ENCODE assay signal across 8 cellular contexts in genomic region chr15:40937762-40938529, GRCh38. TPM values are rescaled to one million over a fixed set of nuclear protein-coding genes. Genes with fewer than 3 reads are reported as not detected.
DNase-seq lines count a peak whose midpoint lies in the region; ATAC-seq and TF ChIP-seq lines count a peak whose summit lies in the region.

No MANE protein-coding gene starts in this region.

- BruUV-seq in Panc1 (replicated peaks; lab: Mats Ljungman, UMichigan) = no TSS peak

- peak overlapping the region in 1 of 5 donors; percentile 13 for H3K9ac ChIP-seq in subcutaneous abdominal adipose tissue (ENCODE audit: low read length in 5 of 5)

- POLR2A ChIA-PET in Panc1 (lab: Charles Lee) = interaction anchor here (0.5 kb wide), 1 partner anchor 70 kb away, joined by 3 read pairs; no protein-coding TSS in a partner anchor

- H3K4me1 ChIP-seq in Panc1 (ENCODE audit: control insufficient read depth, insufficient read depth, low read length) (peaks cover 19% of the 10 kb centered on the region), subcutaneous abdominal adipose tissue (ENCODE audit: control insufficient read depth in 5 of 5, insufficient read depth in 5 of 5, low read length in 5 of 5) (peaks cover 13 to 87% (median 48%) of the 10 kb centered on the region in 5 donors)

- intact Hi-C loops in Panc1 (cut with micrococcal nuclease; ENCODE audit: unreplicated experiment) = no loop called here

- H3K4me3 ChIP-seq in Panc1 (ENCODE audit: low read depth in 2 of 2, low read length in 2 of 2) (no peak overlapping the region), foreskin fibroblast (ENCODE audit: low read depth in 1 of 2, low read length in 2 of 2) (no peak overlapping the region), subcutaneous abdominal adipose tissue (ENCODE audit: low read depth in 1 of 5, low read length in 5 of 5) (peak overlapping the region in 3 of 5 donors; percentile 17 to 31 (median 26))

- peak; percentile 36 for DNase-seq in activated CD4-positive, alpha-beta T cell treated with anti-CD3 and anti-CD28 coated beads for 48 hours
- no peak for DNase-seq in activated CD4-positive, alpha-beta T cell treated with anti-CD3 and anti-CD28 coated beads for 4 hours
- DNase-seq in Panc1 (ENCODE audit: low read depth, low spot score) (no peak), foreskin fibroblast (peak in 1 of 2 donors; percentile 40), occipital lobe (lab: John Stamatoyannopoulos, UW) (no peak)

- CTCF ChIA-PET in Panc1 (lab: Charles Lee) = interaction anchor here (0.6 kb wide), 1 partner anchor 33 kb away, joined by 4 read pairs; no protein-coding TSS in a partner anchor

- H3K27me3 ChIP-seq in Panc1 (ENCODE audit: control insufficient read depth, insufficient read depth, low read length) (no peaks in the 10 kb centered on the region), subcutaneous abdominal adipose tissue (ENCODE audit: control insufficient read depth in 5 of 5, insufficient read depth in 4 of 5, low read length in 5 of 5) (peaks cover 0 to 3% (median 0%) of the 10 kb centered on the region in 5 donors)

- H3K27ac ChIP-seq in Panc1 (ENCODE audit: low read length) = no peak overlapping the region
- H3K27ac ChIP-seq in subcutaneous abdominal adipose tissue (ENCODE audit: low read depth, low read length) = peak overlapping the region; percentile 50

- TF ChIP-seq CTCF in Panc1 (IDR thresholded peaks at IDR 0.05) = peak; percentile 74
- peak; percentile 15 for TF ChIP-seq CTCF in foreskin fibroblast (IDR thresholded peaks at IDR 0.05; ENCODE audit: low read depth, low read length)

- H3K36me3 ChIP-seq in Panc1 (ENCODE audit: control insufficient read depth, insufficient read depth, low read length) (no peaks in the 10 kb centered on the region), subcutaneous abdominal adipose tissue (ENCODE audit: control insufficient read depth in 5 of 5, insufficient read depth in 5 of 5, low read length in 5 of 5) (peaks cover 0 to 38% (median 23%) of the 10 kb centered on the region in 5 donors)

- ATAC-seq in Panc1 (peak; percentile 49; the same call in 1 of the 2 replicates), HG02610 (IDR thresholded peaks at IDR 0.05; ENCODE audit: unreplicated experiment) (no peak), GM18858 (IDR thresholded peaks at IDR 0.05; ENCODE audit: unreplicated experiment) (no peak)

- in situ Hi-C loops in Panc1 (cut with HindIII; ENCODE audit: low pct_unique_long_range_greater_than_20kb, low sequenced_read_pairs) = no loop called here

- H3K9me3 ChIP-seq in Panc1 (ENCODE audit: control insufficient read depth, insufficient read depth, low read depth, low read length) (no peaks in the 10 kb centered on the region), subcutaneous abdominal adipose tissue (ENCODE audit: control insufficient read depth in 5 of 5, low read length in 5 of 5) (no peaks in the 10 kb centered on the region)

RNA-seq across cellular contexts. Expression of gene DLL4, which starts 8.8 kb away (rescaled TPM):
- total RNA-seq in Panc1 (2021; ENCODE audit: unreplicated experiment) (0.31 TPM), occipital lobe (4.8 TPM)
- 0.29 TPM for polyA plus RNA-seq in Panc1 (2012; ENCODE audit: insufficient read length)

RNA-seq across cellular contexts. Expression of gene CHAC1, which starts 15.3 kb away (rescaled TPM):
- total RNA-seq in Panc1 (2021; ENCODE audit: unreplicated experiment) = 15.5 TPM
- 55.8 TPM for polyA plus RNA-seq in Panc1 (2012; ENCODE audit: insufficient read length)
- total RNA-seq in occipital lobe = 4.2 TPM

RNA-seq across cellular contexts. Expression of gene VPS18, which starts 43.7 kb away (rescaled TPM):
- 46.7 TPM for total RNA-seq in Panc1 (2021; ENCODE audit: unreplicated experiment)
- 43.1 TPM for polyA plus RNA-seq in Panc1 (2012; ENCODE audit: insufficient read length)
- total RNA-seq in occipital lobe = 27.5 TPM

Comparison
In these comparisons a context has a peak if more than half of its experiments do, and no peak if none do; other contexts are left out.
1. H3K4me3 ChIP-seq: peak in subcutaneous abdominal adipose tissue (3 of 5); none in Panc1 (0 of 2) and foreskin fibroblast (0 of 2).